In genomic region chr6:170372380-170373325, GRCh38 we compare ENCODE assay signal across 17 cellular contexts.
"Had no signal": no experiment of that assay in that cellular context is flagged by ENCODE, and none has a peak within 500 bp of the region (broad histone marks: within the 10 kb centered on the region; RNA-seq: fewer than 3 reads in every experiment).

No MANE protein-coding gene starts in this region.

- H3K4me1 ChIP-seq: vagina had no signal

- H3K27me3 ChIP-seq: left lung, tibial nerve, vagina had no signal

- H3K4me3 ChIP-seq: left lung, skin epidermis, tibial nerve, vagina had no signal

- H3K27ac ChIP-seq: left lung, tibial nerve, vagina had no signal

- ATAC-seq: activated CD4-positive, alpha-beta T cell treated with anti-CD3 and anti-CD28 coated beads for 36 hours; activated CD8-positive, alpha-beta memory T cell treated with anti-CD3 and anti-CD28 coated beads, Interleukin-2, amount 10 ng/mL, durations not matched to agents 7 days and 5 days; left lung; naive thymus-derived CD8-positive, alpha-beta T cell had no signal

- H3K9me3 ChIP-seq: left lung, tibial nerve, vagina had no signal

- DNase-seq: activated CD4-positive, alpha-beta memory T cell treated with anti-CD3 and anti-CD28 coated beads for 36 hours; activated CD4-positive, alpha-beta T cell treated with anti-CD3 and anti-CD28 coated beads for 36 hours; activated CD8-positive, alpha-beta memory T cell treated with anti-CD3 and anti-CD28 coated beads, Interleukin-2, amount 10 ng/mL, durations not matched to agents 7 days and 5 days; activated effector memory CD4-positive, alpha-beta T cell treated with Interleukin-2 at 50 U/mL for 16 hours; activated naive CD4-positive, alpha-beta T cell treated with anti-CD3 and anti-CD28 coated beads, Interleukin-2, amount 50 U/mL, for 16 hours; activated T-cell treated with anti-CD3 and anti-CD28 coated beads, Interleukin-2, amount 50 U/mL, for 1 hour; foreskin fibroblast; kidney; left lung; mammary epithelial cell; naive thymus-derived CD8-positive, alpha-beta T cell; stimulated activated CD4-positive, alpha-beta T cell treated with anti-CD3 and anti-CD28 coated beads, Interleukin-4, amount 100 ng/mL, for 24 hours; stimulated activated naive CD4-positive, alpha-beta T cell treated with Interleukin-2 at 50 U/mL for 16 hours; T1000 had no signal

- H3K9me3 Mint-ChIP-seq: activated CD4-positive, alpha-beta memory T cell treated with anti-CD3 and anti-CD28 coated beads for 36 hours had no signal

- H3K36me3 ChIP-seq: vagina had no signal

- H3K4me3 Mint-ChIP-seq: activated CD4-positive, alpha-beta memory T cell treated with anti-CD3 and anti-CD28 coated beads for 36 hours; activated CD4-positive, alpha-beta T cell treated with anti-CD3 and anti-CD28 coated beads for 36 hours; activated CD8-positive, alpha-beta memory T cell treated with anti-CD3 and anti-CD28 coated beads, Interleukin-2, amount 10 ng/mL, durations not matched to agents 7 days and 5 days; naive thymus-derived CD8-positive, alpha-beta T cell had no signal

- H3K27me3 Mint-ChIP-seq: activated CD4-positive, alpha-beta memory T cell treated with anti-CD3 and anti-CD28 coated beads for 36 hours; activated CD4-positive, alpha-beta T cell treated with anti-CD3 and anti-CD28 coated beads for 36 hours; activated CD8-positive, alpha-beta memory T cell treated with anti-CD3 and anti-CD28 coated beads, Interleukin-2, amount 10 ng/mL, durations not matched to agents 7 days and 5 days; naive thymus-derived CD8-positive, alpha-beta T cell had no signal

- H3K27ac Mint-ChIP-seq: activated CD4-positive, alpha-beta T cell treated with anti-CD3 and anti-CD28 coated beads for 36 hours; activated CD8-positive, alpha-beta memory T cell treated with anti-CD3 and anti-CD28 coated beads, Interleukin-2, amount 10 ng/mL, durations not matched to agents 7 days and 5 days had no signal
